Comparison of ENCODE assay signal across 14 cellular contexts in genomic region chr7:4770886-4771285, GRCh38.
"Had no signal": no experiment of that assay in that cellular context is flagged by ENCODE, and none has a peak within 500 bp of the region (broad histone marks: within the 10 kb centered on the region; RNA-seq: fewer than 3 reads in every experiment).

No MANE protein-coding gene starts in this region.

- H3K27me3 ChIP-seq: colonic mucosa, neural progenitor cell, ovary, SJSA1, thyroid gland had no signal

- DNase-seq: activated CD4-positive, alpha-beta T cell treated with anti-CD3 and anti-CD28 coated beads, Interleukin-2, amount 50 U/mL, for 1 hour; activated naive CD4-positive, alpha-beta T cell treated with anti-CD3 and anti-CD28 coated beads, Interleukin-2, amount 50 U/mL, for 16 hours; amniotic stem cell; colonic mucosa; hippocampal formation; ovary; stimulated activated CD4-positive, alpha-beta T cell treated with anti-CD3 and anti-CD28 coated beads, Interleukin-12 subunit alpha, Interleukin-12 subunit beta, amount 100 ng/mL, for 4 hours; stimulated activated CD4-positive, alpha-beta T cell treated with anti-CD3 and anti-CD28 coated beads, Interleukin-2, amount 100 ng/mL, for 24 hours; SW 1271; thyroid gland had no signal

- H3K9me3 Mint-ChIP-seq: neural progenitor cell had no signal

- H3K27ac ChIP-seq: colonic mucosa, neural progenitor cell, ovary, SJSA1 had no signal

- H3K4me3 Mint-ChIP-seq: neural progenitor cell had no signal

- H2AFZ ChIP-seq: neural progenitor cell had no signal

- H3K9ac ChIP-seq: neural progenitor cell had no signal

- H3K9me3 ChIP-seq: colonic mucosa, ovary, SJSA1, thyroid gland had no signal

- ATAC-seq: esophagus mucosa, left lobe of liver had no signal

- H3K4me3 ChIP-seq: colonic mucosa, neural progenitor cell, ovary, SJSA1, thyroid gland had no signal

- H3K4me2 ChIP-seq: neural progenitor cell had no signal

- H3K36me3 ChIP-seq: colonic mucosa, neural progenitor cell, ovary, thyroid gland had no signal

- H3K36me3 Mint-ChIP-seq: neural progenitor cell had no signal

- H3K27ac Mint-ChIP-seq: neural progenitor cell had no signal
